ENCODE assay signal across 1 cellular context in genomic region chr16:525520-526180, GRCh38.
A peak's percentile ranks its signal among the peaks of the same experiment; 100 is the strongest.
TF ChIP-seq lines count a peak whose summit lies in the region.

No MANE protein-coding gene starts in this region.

TF ChIP-seq in HEK293, 187 proteins besides CTCF, POLR2A, EP300 and RAD21 (continued from another document):
- peak; percentile 91 for TF ChIP-seq PRDM10 (tag by site-specific recombination; IDR thresholded peaks at IDR 0.05)
- TF ChIP-seq TRIM28 (IDR thresholded peaks at IDR 0.05; ENCODE audit: borderline replicate concordance, low read length): no peak
- no peak for TF ChIP-seq MYNN (tag by site-specific recombination; IDR thresholded peaks at IDR 0.05; ENCODE audit: borderline replicate concordance)
- no peak for TF ChIP-seq ZBTB26 (tag by site-specific recombination; optimal IDR thresholded peaks at IDR 0.05)
- TF ChIP-seq SP7 (tag by site-specific recombination; IDR thresholded peaks at IDR 0.05): peak; percentile 52; the same call in 1 of the 2 replicates
- peak; percentile 84 for TF ChIP-seq PRDM1 (tag by site-specific recombination; IDR thresholded peaks at IDR 0.05)
- TF ChIP-seq ZBTB20 (tag by site-specific recombination; IDR thresholded peaks at IDR 0.05): peak; percentile 27; the same call in 1 of the 2 replicates
- peak; percentile 6; the same call in 1 of the 2 replicates for TF ChIP-seq GLIS1 (tag by site-specific recombination; IDR thresholded peaks at IDR 0.05)
- TF ChIP-seq ZIC2 (tag by site-specific recombination; IDR thresholded peaks at IDR 0.05): no peak
- TF ChIP-seq HIC1 (tag by site-specific recombination; IDR thresholded peaks at IDR 0.05): peak; percentile 51; the same call in 1 of the 2 replicates
- peak; percentile 54; the same call in 1 of the 2 replicates for TF ChIP-seq ZBTB48 (tag by site-specific recombination; IDR thresholded peaks at IDR 0.05)
- 0 out of 2 replicates have a peak, but pooled peaks have one; percentile 27 for TF ChIP-seq ZBTB8A (tag by site-specific recombination; IDR thresholded peaks at IDR 0.05)
- TF ChIP-seq ZNF366 (tag by site-specific recombination; conservative IDR thresholded peaks at IDR 0.05): peak; percentile 56; the same call in 1 of the 2 replicates
- TF ChIP-seq ZNF571 (tag by site-specific recombination; IDR thresholded peaks at IDR 0.05): no peak
- no peak for TF ChIP-seq ZNF596 (tag by site-specific recombination; IDR thresholded peaks at IDR 0.05)
- no peak for TF ChIP-seq ZNF121 (tag by site-specific recombination; IDR thresholded peaks at IDR 0.05)
- TF ChIP-seq ZNF629 (tag by site-specific recombination; IDR thresholded peaks at IDR 0.05): peak; percentile 33; the same call in 1 of the 2 replicates
- TF ChIP-seq HOXA7 (CRISPR knock-in tag; IDR thresholded peaks at IDR 0.05; ENCODE audit: borderline replicate concordance): no peak
- peak; percentile 90 for TF ChIP-seq SCRT1 (tag by site-specific recombination; IDR thresholded peaks at IDR 0.05; ENCODE audit: borderline replicate concordance)
- no peak for TF ChIP-seq ZNF670 (tag by site-specific recombination; IDR thresholded peaks at IDR 0.05; ENCODE audit: low read depth)
